In genomic region chr14:75310295-75311059, GRCh38 we compare ENCODE assay signal across 9 cellular contexts. TPM values are rescaled to one million over a fixed set of nuclear protein-coding genes. Genes with fewer than 3 reads are reported as not detected.
DNase-seq lines count a peak whose midpoint lies in the region; ATAC-seq, FAIRE-seq and TF ChIP-seq lines count a peak whose summit lies in the region.
"Had no signal": no experiment of that assay in that cellular context is flagged by ENCODE, and none has a peak within 500 bp of the region (broad histone marks: within the 10 kb centered on the region; RNA-seq: fewer than 3 reads in every experiment).

No MANE protein-coding gene starts in this region.

- H3K9me3 ChIP-seq in MG63 (no peaks in the 10 kb centered on the region), astrocyte (ENCODE audit: insufficient read depth, low read depth, low read length) (no peaks in the 10 kb centered on the region)

- H3K79me2 ChIP-seq in astrocyte (ENCODE audit: insufficient read depth, low read length): no peaks in the 10 kb centered on the region

- no peak overlapping the region for H3K4me3 Mint-ChIP-seq in astrocyte (ENCODE audit: unreplicated experiment)

- TF ChIP-seq CTCF in astrocyte (IDR thresholded peaks at IDR 0.05; ENCODE audit: insufficient read depth, low read depth, low read length): no peak

- H3K9me3 Mint-ChIP-seq in astrocyte (ENCODE audit: unreplicated experiment): no peaks in the 10 kb centered on the region

- H3K36me3 ChIP-seq in MG63: no peaks in the 10 kb centered on the region
- H3K36me3 ChIP-seq in astrocyte (ENCODE audit: insufficient read depth, low read length): no peaks in the 10 kb centered on the region
- no peaks in the 10 kb centered on the region for H3K36me3 ChIP-seq in rectal smooth muscle tissue (ENCODE audit: control insufficient read depth, insufficient read depth, low read length)

- peaks cover 18% of the 10 kb centered on the region for H3K4me1 ChIP-seq in astrocyte (ENCODE audit: insufficient read depth, low read length)
- peaks cover 16% of the 10 kb centered on the region for H3K4me1 ChIP-seq in rectal smooth muscle tissue (ENCODE audit: control insufficient read depth, insufficient read depth, low read length)

- H3K36me3 Mint-ChIP-seq in astrocyte (ENCODE audit: low read depth, unreplicated experiment): no peaks in the 10 kb centered on the region

- peaks cover 6% of the 10 kb centered on the region for H3K27me3 Mint-ChIP-seq in astrocyte (ENCODE audit: low read depth, unreplicated experiment)

- no peaks in the 10 kb centered on the region for H4K20me1 ChIP-seq in astrocyte (ENCODE audit: insufficient read depth, low read length)

- H3K9ac ChIP-seq in astrocyte (ENCODE audit: low read length) (peak overlapping the region; percentile 66), rectal smooth muscle tissue (ENCODE audit: low read length) (no peak overlapping the region)
- H3K9ac ChIP-seq: KMS-11 had no signal

- DNase-seq in MG63: peak; percentile 55
- peak; percentile 79 for DNase-seq in astrocyte (ENCODE audit: low read depth)
- DNase-seq in hepatic stellate cell (ENCODE audit: low spot score): peak; percentile 81
- DNase-seq in T-helper 1 cell: no peak
- DNase-seq in OCI-M1 (lab: John Stamatoyannopoulos, UW): no peak

- H3K27ac Mint-ChIP-seq in astrocyte (ENCODE audit: unreplicated experiment): peak overlapping the region; percentile 48

- H3K4me1 Mint-ChIP-seq in astrocyte (ENCODE audit: low read depth, unreplicated experiment): no peaks in the 10 kb centered on the region

- ATAC-seq in GM18909 (IDR thresholded peaks at IDR 0.05; ENCODE audit: poor library complexity, unreplicated experiment) (no peak), GM21390 (IDR thresholded peaks at IDR 0.05; ENCODE audit: unreplicated experiment) (no peak)

- no peak overlapping the region for H3K4me3 ChIP-seq in MG63
- H3K4me3 ChIP-seq in astrocyte (ENCODE audit: insufficient read depth, low read depth, low read length): no peak overlapping the region
- H3K4me3 ChIP-seq in rectal smooth muscle tissue (ENCODE audit: low read length): peak overlapping the region; percentile 17

- peak overlapping the region; percentile 53 for H3K27ac ChIP-seq in astrocyte (ENCODE audit: low read depth, low read length)
- peak overlapping the region; percentile 71 for H3K27ac ChIP-seq in rectal smooth muscle tissue (ENCODE audit: low read depth, low read length)
- H3K27ac ChIP-seq: KMS-11 had no signal

- H3K27me3 ChIP-seq in MG63: no peaks in the 10 kb centered on the region
- H3K27me3 ChIP-seq in astrocyte (ENCODE audit: insufficient read depth, low read length): no peaks in the 10 kb centered on the region
- no peaks in the 10 kb centered on the region for H3K27me3 ChIP-seq in rectal smooth muscle tissue (ENCODE audit: control insufficient read depth, insufficient read depth, low read length)

- H2AFZ ChIP-seq in astrocyte (ENCODE audit: low read depth, low read length): peak overlapping the region; percentile 76

- FAIRE-seq in astrocyte (lab: Jason Lieb, UNC): no peak

- H3K4me2 ChIP-seq in astrocyte (ENCODE audit: low read length): peak overlapping the region; percentile 73
- H3K4me2 ChIP-seq: KMS-11 had no signal

RNA-seq across cellular contexts. Expression of gene FOS, which starts 31.8 kb away (rescaled TPM):
- total RNA-seq in MG63 (2014; rRNA removed; shearing (Covaris generic); ENCODE audit: low replicate concordance): 1.1 and 6.6 TPM in 2 replicates
- total RNA-seq in astrocyte: 33.9 and 57.7 TPM in 2 replicates

Comparison
In these comparisons a context has a peak if more than half of its experiments do, and no peak if none do; other contexts are left out.
1. DNase-seq: peak in MG63 (single experiment), astrocyte (single experiment) and hepatic stellate cell (single experiment); none in T-helper 1 cell (0 of 5) and OCI-M1 (single experiment).